In genomic region chr14:47154276-47154797, GRCh38 we compare ENCODE assay signal across 27 cellular contexts.
"Had no signal": no experiment of that assay in that cellular context is flagged by ENCODE, and none has a peak within 500 bp of the region (broad histone marks: within the 10 kb centered on the region; RNA-seq: fewer than 3 reads in every experiment).

No MANE protein-coding gene starts in this region.

- H3K9me3 ChIP-seq: ovary, psoas muscle, suprapubic skin, testis, tibial artery, transverse colon, vagina had no signal

- H3K27ac ChIP-seq: ovary, parathyroid adenoma, psoas muscle, sigmoid colon, suprapubic skin, testis, tibial artery, transverse colon, vagina had no signal

- H3K27me3 Mint-ChIP-seq: naive B cell; naive thymus-derived CD8-positive, alpha-beta T cell; natural killer cell treated with Interleukin-12 subunit alpha and Interleukin-12 subunit beta and Interleukin-15 and Interleukin-18, amount 100 ng/mL, for 72 hours; progenitor cell of endocrine pancreas; stimulated activated naive CD8-positive, alpha-beta T cell treated with anti-CD3 and anti-CD28 coated beads, Interleukin-15, amount 100 ng/mL, for 72 hours; type B pancreatic cell had no signal

- H3K36me3 Mint-ChIP-seq: naive B cell; naive thymus-derived CD8-positive, alpha-beta T cell; stimulated activated effector memory CD8-positive, alpha-beta T cell treated with anti-CD3 and anti-CD28 coated beads, Interleukin-12 subunit alpha, Interleukin-12 subunit beta, amount 100 ng/mL, for 72 hours; type B pancreatic cell had no signal

- H2AFZ ChIP-seq: parathyroid adenoma had no signal

- H3K4me3 ChIP-seq: ovary, psoas muscle, sigmoid colon, suprapubic skin, testis, tibial artery, transverse colon, vagina had no signal

- DNase-seq: naive B cell; naive thymus-derived CD8-positive, alpha-beta T cell; nephron progenitor cell; occipital lobe; ovary; psoas muscle; sigmoid colon; small intestine; stimulated activated CD4-positive, alpha-beta T cell treated with anti-CD3 and anti-CD28 coated beads, Interleukin-15, amount 100 ng/mL, for 24 hours; stimulated activated CD4-positive, alpha-beta T cell treated with anti-CD3 and anti-CD28 coated beads, Interleukin-2, amount 100 ng/mL, for 24 hours; stimulated activated CD4-positive, alpha-beta T cell treated with anti-CD3 and anti-CD28 coated beads, Interleukin-2, amount 100 ng/mL, for 48 hours; stimulated activated CD4-positive, alpha-beta T cell treated with anti-CD3 and anti-CD28 coated beads, Interleukin-4, amount 100 ng/mL, for 24 hours; stimulated activated naive CD4-positive, alpha-beta T cell; stimulated activated naive CD8-positive, alpha-beta T cell treated with anti-CD3 and anti-CD28 coated beads, Interleukin-15, amount 100 ng/mL, for 72 hours; stimulated activated naive CD8-positive, alpha-beta T cell treated with anti-CD3 and anti-CD28 coated beads, Interleukin-15, Interleukin-2, amounts not matched to agents 100 U/mL and 50 U/mL, for 24 hours; substantia nigra; testis; tibial artery; transverse colon had no signal

- H3K4me1 Mint-ChIP-seq: naive B cell; naive thymus-derived CD8-positive, alpha-beta T cell; neural crest cell; stimulated activated effector memory CD8-positive, alpha-beta T cell treated with anti-CD3 and anti-CD28 coated beads, Interleukin-12 subunit alpha, Interleukin-12 subunit beta, amount 100 ng/mL, for 72 hours; stimulated activated naive CD8-positive, alpha-beta T cell treated with anti-CD3 and anti-CD28 coated beads, Interleukin-15, amount 100 ng/mL, for 72 hours had no signal

- ATAC-seq: naive thymus-derived CD8-positive, alpha-beta T cell; natural killer cell treated with Interleukin-12 subunit alpha and Interleukin-12 subunit beta and Interleukin-15 and Interleukin-18, amount 100 ng/mL, for 72 hours; psoas muscle; stimulated activated effector memory CD8-positive, alpha-beta T cell treated with anti-CD3 and anti-CD28 coated beads, Interleukin-12 subunit alpha, Interleukin-12 subunit beta, amount 100 ng/mL, for 72 hours; stimulated activated naive CD8-positive, alpha-beta T cell treated with anti-CD3 and anti-CD28 coated beads, Interleukin-15, amount 100 ng/mL, for 72 hours; stimulated activated naive CD8-positive, alpha-beta T cell treated with anti-CD3 and anti-CD28 coated beads, Interleukin-15, Interleukin-2, amounts not matched to agents 100 U/mL and 50 U/mL, for 24 hours had no signal

- H3K27ac Mint-ChIP-seq: naive B cell; naive thymus-derived CD8-positive, alpha-beta T cell; natural killer cell treated with Interleukin-12 subunit alpha and Interleukin-12 subunit beta and Interleukin-15 and Interleukin-18, amount 100 ng/mL, for 72 hours; progenitor cell of endocrine pancreas; stimulated activated effector memory CD8-positive, alpha-beta T cell treated with anti-CD3 and anti-CD28 coated beads, Interleukin-12 subunit alpha, Interleukin-12 subunit beta, amount 100 ng/mL, for 72 hours; stimulated activated naive CD8-positive, alpha-beta T cell treated with anti-CD3 and anti-CD28 coated beads, Interleukin-15, amount 100 ng/mL, for 72 hours; type B pancreatic cell had no signal

- H3K4me3 Mint-ChIP-seq: naive B cell; naive thymus-derived CD8-positive, alpha-beta T cell; natural killer cell treated with Interleukin-12 subunit alpha and Interleukin-12 subunit beta and Interleukin-15 and Interleukin-18, amount 100 ng/mL, for 72 hours; nephron progenitor cell; neural crest cell; stimulated activated effector memory CD8-positive, alpha-beta T cell treated with anti-CD3 and anti-CD28 coated beads, Interleukin-12 subunit alpha, Interleukin-12 subunit beta, amount 100 ng/mL, for 72 hours; stimulated activated naive CD8-positive, alpha-beta T cell treated with anti-CD3 and anti-CD28 coated beads, Interleukin-15, amount 100 ng/mL, for 72 hours; type B pancreatic cell had no signal

- H3K27me3 ChIP-seq: ovary, sigmoid colon, suprapubic skin, testis, tibial artery, transverse colon, vagina had no signal

- H3K9me3 Mint-ChIP-seq: nephron progenitor cell had no signal

- H3K9ac ChIP-seq: parathyroid adenoma had no signal

- H3K4me1 ChIP-seq: parathyroid adenoma, psoas muscle, sigmoid colon, suprapubic skin, testis, tibial artery, transverse colon, vagina had no signal

- H3K36me3 ChIP-seq: ovary, sigmoid colon, suprapubic skin, tibial artery, transverse colon, vagina had no signal
